In genomic region chr13:23467932-23468278, GRCh38 we compare ENCODE assay signal across 25 cellular contexts. TPM values are rescaled to one million over a fixed set of nuclear protein-coding genes. Genes with fewer than 3 reads are reported as not detected.
DNase-seq lines count a peak whose midpoint lies in the region; ATAC-seq, FAIRE-seq and TF ChIP-seq lines count a peak whose summit lies in the region.
"Had no signal": no experiment of that assay in that cellular context is flagged by ENCODE, and none has a peak within 500 bp of the region (broad histone marks: within the 10 kb centered on the region; RNA-seq: fewer than 3 reads in every experiment).

No MANE protein-coding gene starts in this region.

- H3K4me1 ChIP-seq in astrocyte (ENCODE audit: insufficient read depth, low read length) (peaks cover 30% of the 10 kb centered on the region), psoas muscle (peaks cover 14% of the 10 kb centered on the region)

- peak overlapping the region; percentile 78 for H3K4me3 Mint-ChIP-seq in HFFc6
- no peak overlapping the region for H3K4me3 Mint-ChIP-seq in astrocyte (ENCODE audit: unreplicated experiment)
- H3K4me3 Mint-ChIP-seq: B cell; CD14-positive monocyte; CD8-positive, alpha-beta memory T cell had no signal

- H3K4me1 Mint-ChIP-seq in HFFc6 (ENCODE audit: low read depth) (peaks cover 80% of the 10 kb centered on the region), astrocyte (ENCODE audit: low read depth, unreplicated experiment) (peaks cover 26% of the 10 kb centered on the region)

- no peaks in the 10 kb centered on the region for H4K20me1 ChIP-seq in astrocyte (ENCODE audit: insufficient read depth, low read length)

- FAIRE-seq in astrocyte (lab: Jason Lieb, UNC), result no peak
- peak; percentile 73 for FAIRE-seq in frontal cortex (lab: Jason Lieb, UNC)
- FAIRE-seq: GM19239, H54, HepG2, K562 had no signal

- H3K27ac Mint-ChIP-seq in HFFc6 (peak overlapping the region; percentile 94), astrocyte (ENCODE audit: unreplicated experiment) (no peak overlapping the region)
- H3K27ac Mint-ChIP-seq: B cell; CD14-positive monocyte; CD8-positive, alpha-beta memory T cell had no signal

- peaks cover 1% of the 10 kb centered on the region; the same call in 1 of the 2 replicates for H3K27me3 Mint-ChIP-seq in HFFc6 (ENCODE audit: insufficient read depth)
- H3K27me3 Mint-ChIP-seq in astrocyte (ENCODE audit: low read depth, unreplicated experiment), result no peaks in the 10 kb centered on the region

- no peaks in the 10 kb centered on the region for H3K79me2 ChIP-seq in astrocyte (ENCODE audit: insufficient read depth, low read length)

- no peaks in the 10 kb centered on the region for H3K36me3 ChIP-seq in astrocyte (ENCODE audit: insufficient read depth, low read length)
- no peaks in the 10 kb centered on the region for H3K36me3 ChIP-seq in psoas muscle (ENCODE audit: insufficient read depth in 1 of 2, low read depth in 1 of 2)
- H3K36me3 ChIP-seq: MG63, SJSA1 had no signal

- H3K4me3 ChIP-seq in astrocyte (ENCODE audit: insufficient read depth, low read depth, low read length) (no peak overlapping the region), psoas muscle (no peak overlapping the region)
- H3K4me3 ChIP-seq: K562, MG63, SJSA1 had no signal

- no peaks in the 10 kb centered on the region for H3K9me3 ChIP-seq in astrocyte (ENCODE audit: insufficient read depth, low read depth, low read length)
- H3K9me3 ChIP-seq in psoas muscle, result no peaks in the 10 kb centered on the region
- H3K9me3 ChIP-seq: MG63, SJSA1 had no signal

- no peak for TF ChIP-seq CTCF in HFFc6 (IDR thresholded peaks at IDR 0.05)
- TF ChIP-seq CTCF in astrocyte (IDR thresholded peaks at IDR 0.05; ENCODE audit: insufficient read depth, low read depth, low read length), result no peak
- no peak for TF ChIP-seq CTCF in psoas muscle (IDR thresholded peaks at IDR 0.05)

- 93 to 97% (median 95%) methylated on average over 3 of the region's 3 CpGs for WGBS in psoas muscle, 3 donors

- H3K27me3 ChIP-seq in astrocyte (ENCODE audit: insufficient read depth, low read length) (no peaks in the 10 kb centered on the region), psoas muscle (ENCODE audit: insufficient read depth in 3 of 3, low read length in 2 of 3) (no peaks in the 10 kb centered on the region)
- H3K27me3 ChIP-seq: MG63, SJSA1 had no signal

- no peak for ATAC-seq in psoas muscle
- ATAC-seq: HepG2, K562 had no signal

- DNase-seq in HFFc6, result no peak
- DNase-seq in astrocyte (ENCODE audit: low read depth), result no peak
- DNase-seq in frontal cortex (ENCODE audit: low spot score in 2 of 2), result no peak
- no peak for DNase-seq in psoas muscle
- DNase-seq in LoVo (ENCODE audit: low spot score), result no peak
- no peak for DNase-seq in COR-L47 (lab: John Stamatoyannopoulos, UW)
- no peak for DNase-seq in HUDEP-2 (lab: John Stamatoyannopoulos, UW; ENCODE audit: unreplicated experiment in 76 of 76)
- DNase-seq: Calu3; CD8-positive, alpha-beta memory T cell; DND-41; MG63; NCI-H1105 treated with DMSO at 0.1 percent for 48 hours; NCI-H1694; NCI-H2029 treated with DMSO at 0.1 percent for 48 hours; NCI-H2227 treated with DMSO at 0.1 percent for 48 hours; NCI-H526 treated with DMSO at 0.1 percent for 48 hours; Right ventricle myocardium superior; RPMI8226 had no signal

- no peak overlapping the region for H3K9ac ChIP-seq in astrocyte (ENCODE audit: low read length)

- peaks cover 13% of the 10 kb centered on the region for H3K36me3 Mint-ChIP-seq in HFFc6 (ENCODE audit: low read depth)
- H3K36me3 Mint-ChIP-seq in astrocyte (ENCODE audit: low read depth, unreplicated experiment), result peaks cover 2% of the 10 kb centered on the region
- H3K36me3 Mint-ChIP-seq: CD8-positive, alpha-beta memory T cell had no signal

- peak overlapping the region; percentile 84 for H3K4me2 ChIP-seq in astrocyte (ENCODE audit: low read length)

- H3K9me3 Mint-ChIP-seq in HFFc6 (no peaks in the 10 kb centered on the region), astrocyte (ENCODE audit: unreplicated experiment) (no peaks in the 10 kb centered on the region)
- H3K9me3 Mint-ChIP-seq: CD8-positive, alpha-beta memory T cell had no signal

- H2AFZ ChIP-seq in astrocyte (ENCODE audit: low read depth, low read length), result no peak overlapping the region

- H3K27ac ChIP-seq in astrocyte (ENCODE audit: low read depth, low read length) (peak overlapping the region; percentile 89), psoas muscle (peak overlapping the region; percentile 87)
- H3K27ac ChIP-seq: SJSA1 had no signal

- intact Hi-C loops in psoas muscle (cut with DNase I), result loop anchor here (2.0 to 10.0 kb wide), 5 partner anchors 99 to 405 kb away; partner anchors contain the start of gene TNFRSF19 (in 1 of the 2)

RNA-seq across cellular contexts. Expression of gene SACS, which starts 34.4 kb away (rescaled TPM):
- 10 to 100 TPM; 43.9 to 50.9 (median 47.1) TPM for total RNA-seq in HFFc6 (2021; fragmentation: NEBNext Ultra II Directional; extraction: Animal tissue kit (Norgen Biotek cat#: 25700))
- total RNA-seq in astrocyte, result 78.8 and 79.4 TPM in 2 replicates
- total RNA-seq in frontal cortex, result 154 TPM
- 10 to 100 TPM; 17.3 to 56.1 (median 43.5) TPM for total RNA-seq in psoas muscle
- 10 to 100 TPM in 2 of 3 donors, 1 to 10 TPM in 1; 6.3 to 13.1 (median 11.2) TPM for polyA plus RNA-seq in psoas muscle
